In the genomic region with DNA sequence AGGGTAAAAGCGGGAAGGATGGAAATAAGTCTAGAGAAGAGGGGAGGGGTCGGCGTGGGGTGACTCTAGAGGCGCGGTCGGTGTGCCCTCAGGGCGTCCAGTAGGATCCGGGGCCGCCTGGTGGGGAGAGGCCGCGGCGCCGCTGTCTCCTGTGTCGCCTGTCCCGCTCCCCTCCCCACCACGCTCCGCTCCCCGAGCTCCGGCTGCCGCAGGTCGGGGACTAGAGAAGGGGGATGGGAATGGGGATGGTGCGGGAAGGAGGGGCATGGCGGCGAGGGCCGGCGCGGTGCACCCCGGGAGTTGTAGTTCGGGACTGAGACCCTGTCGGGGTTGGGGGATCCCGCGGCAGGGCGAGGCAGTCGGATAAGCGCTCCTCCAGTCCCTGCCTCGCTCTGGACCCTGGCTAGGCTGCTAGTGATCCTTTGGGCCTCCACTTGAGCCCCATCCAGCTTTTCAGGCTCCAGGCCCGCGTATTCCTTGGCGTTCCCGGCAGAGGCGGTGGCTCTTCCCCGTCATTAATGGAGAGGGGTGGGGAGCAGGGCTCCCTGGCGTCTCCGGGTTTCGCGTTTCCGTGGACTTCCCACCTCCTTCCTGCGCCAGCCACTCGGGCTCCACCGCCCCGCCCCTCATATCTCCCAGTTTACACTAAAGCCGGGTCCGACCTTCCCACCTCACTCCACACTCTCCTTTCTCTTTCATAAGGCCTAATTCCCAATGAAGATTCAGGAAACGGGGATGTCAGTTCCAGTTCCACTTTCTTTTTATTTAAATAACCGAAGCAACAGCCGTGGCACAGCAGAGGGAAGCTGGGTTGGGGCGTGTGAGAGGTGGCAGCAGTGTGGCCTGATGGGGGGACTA, we compare ENCODE assay signal across 8 cellular contexts. TPM values are rescaled to one million over a fixed set of nuclear protein-coding genes. Genes with fewer than 3 reads are reported as not detected.
DNase-seq lines count a peak whose midpoint lies in the region; ATAC-seq and TF ChIP-seq lines count a peak whose summit lies in the region.

A gene with protein sequence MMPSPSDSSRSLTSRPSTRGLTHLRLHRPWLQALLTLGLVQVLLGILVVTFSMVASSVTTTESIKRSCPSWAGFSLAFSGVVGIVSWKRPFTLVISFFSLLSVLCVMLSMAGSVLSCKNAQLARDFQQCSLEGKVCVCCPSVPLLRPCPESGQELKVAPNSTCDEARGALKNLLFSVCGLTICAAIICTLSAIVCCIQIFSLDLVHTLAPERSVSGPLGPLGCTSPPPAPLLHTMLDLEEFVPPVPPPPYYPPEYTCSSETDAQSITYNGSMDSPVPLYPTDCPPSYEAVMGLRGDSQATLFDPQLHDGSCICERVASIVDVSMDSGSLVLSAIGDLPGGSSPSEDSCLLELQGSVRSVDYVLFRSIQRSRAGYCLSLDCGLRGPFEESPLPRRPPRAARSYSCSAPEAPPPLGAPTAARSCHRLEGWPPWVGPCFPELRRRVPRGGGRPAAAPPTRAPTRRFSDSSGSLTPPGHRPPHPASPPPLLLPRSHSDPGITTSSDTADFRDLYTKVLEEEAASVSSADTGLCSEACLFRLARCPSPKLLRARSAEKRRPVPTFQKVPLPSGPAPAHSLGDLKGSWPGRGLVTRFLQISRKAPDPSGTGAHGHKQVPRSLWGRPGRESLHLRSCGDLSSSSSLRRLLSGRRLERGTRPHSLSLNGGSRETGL (minus strand): TSS at position 241 of the 858 bp plus-strand sequence. CDS start 606 bp downstream, outside the sequence.

- no peaks in the 10 kb centered on the region for H3K27me3 ChIP-seq in AG04450 (ENCODE audit: control insufficient read depth, insufficient read depth, low read length)
- H3K27me3 ChIP-seq in Peyer's patch = no peaks in the 10 kb centered on the region
- no peaks in the 10 kb centered on the region for H3K27me3 ChIP-seq in esophagus muscularis mucosa
- no peaks in the 10 kb centered on the region for H3K27me3 ChIP-seq in muscle layer of colon (ENCODE audit: control insufficient read depth in 1 of 2, insufficient read depth in 2 of 2, low read length in 2 of 2)

- peak; percentile 80 for ATAC-seq in stimulated activated memory B cell treated with anti-CD40 and anti-IgM and Interleukin-4, amounts not matched to agents 10 μg/mL and 1 μg/mL and 100 μg/mL, for 72 hours

- TF ChIP-seq EP300 in Ishikawa (IDR thresholded peaks at IDR 0.05; ENCODE audit: borderline replicate concordance) (no peak), esophagus muscularis mucosa (IDR thresholded peaks at IDR 0.05) (no peak)

- POLR2A ChIA-PET in AG04450 (lab: Yijun Ruan, JAX) = interaction anchor here (0.9 to 1.1 kb wide), 4 partner anchors 18 to 31 kb away, joined by 3 to 11 read pairs (median 3); a partner anchor contains a TSS

- H3K27me3 Mint-ChIP-seq in stimulated activated memory B cell treated with anti-CD40 and anti-IgM and Interleukin-4, amounts not matched to agents 10 μg/mL and 1 μg/mL and 100 μg/mL, for 72 hours = no peaks in the 10 kb centered on the region

- H3K9me3 ChIP-seq in AG04450 (ENCODE audit: control insufficient read depth, insufficient read depth, low read length) = no peaks in the 10 kb centered on the region; the same call in 1 of the 2 replicates
- H3K9me3 ChIP-seq in Peyer's patch = no peaks in the 10 kb centered on the region
- H3K9me3 ChIP-seq in esophagus muscularis mucosa = no peaks in the 10 kb centered on the region
- H3K9me3 ChIP-seq in muscle layer of colon (ENCODE audit: low read length) = no peaks in the 10 kb centered on the region

- H3K4me1 ChIP-seq in Peyer's patch (peaks cover 4 to 23% (median 14%) of the 10 kb centered on the region in 4 donors), esophagus muscularis mucosa (peaks cover 28 to 63% (median 46%) of the 10 kb centered on the region in 4 donors), muscle layer of colon (ENCODE audit: insufficient read depth, low read length) (peaks cover 40% of the 10 kb centered on the region)

- H3K9ac ChIP-seq in muscle layer of colon (ENCODE audit: low read length) = peak within 1 kb of the TSS; percentile 76

- 4% methylated on average over 26 of the region's 57 CpGs for WGBS in esophagus muscularis mucosa

- DNase-seq in AG04450 (ENCODE audit: low read depth, low spot score) (no peak), Peyer's patch (peak; percentile 78 to 93 (median 91)), activated T-helper 1 cell treated with Interleukin-2 at 50 U/mL for 16 hours (ENCODE audit: low read depth) (peak; percentile 52), esophagus muscularis mucosa (ENCODE audit: extremely low spot score) (peak; percentile 95)

- in situ Hi-C loops in GM18951 (cut with MboI; ENCODE audit: low sequenced_read_pairs, unreplicated experiment) = no loop called here

- H3K4me3 Mint-ChIP-seq in stimulated activated memory B cell treated with anti-CD40 and anti-IgM and Interleukin-4, amounts not matched to agents 10 μg/mL and 1 μg/mL and 100 μg/mL, for 72 hours = peak within 1 kb of the TSS; percentile 88

- peaks cover 0 to 24% (median 0%) of the 10 kb centered on the region in 3 donors for H3K36me3 ChIP-seq in Peyer's patch
- H3K36me3 ChIP-seq in esophagus muscularis mucosa = peaks cover 13 to 41% (median 33%) of the 10 kb centered on the region in 4 donors
- peaks cover 23% of the 10 kb centered on the region for H3K36me3 ChIP-seq in muscle layer of colon (ENCODE audit: insufficient read depth, low read length)

- H3K27ac Mint-ChIP-seq in stimulated activated memory B cell treated with anti-CD40 and anti-IgM and Interleukin-4, amounts not matched to agents 10 μg/mL and 1 μg/mL and 100 μg/mL, for 72 hours = peak within 1 kb of the TSS; percentile 81

- peaks cover 33% of the 10 kb centered on the region for H3K36me3 Mint-ChIP-seq in stimulated activated memory B cell treated with anti-CD40 and anti-IgM and Interleukin-4, amounts not matched to agents 10 μg/mL and 1 μg/mL and 100 μg/mL, for 72 hours

- peak; percentile 70 for TF ChIP-seq POLR2A in GM18951 (IDR thresholded peaks at IDR 0.05; ENCODE audit: extremely low read depth, insufficient read depth, insufficient read length)
- TF ChIP-seq POLR2A in Peyer's patch (IDR thresholded peaks at IDR 0.05) = peak; percentile 24 to 57
- peak; percentile 34 for TF ChIP-seq POLR2A in esophagus muscularis mucosa (IDR thresholded peaks at IDR 0.05; ENCODE audit: low read depth)

- intact Hi-C loops in esophagus muscularis mucosa (cut with DNase I) = no loop called here

- TF ChIP-seq CTCF in AG04450 (IDR thresholded peaks at IDR 0.05; ENCODE audit: low read depth, low read length) (no peak), Peyer's patch (IDR thresholded peaks at IDR 0.05) (no peak), esophagus muscularis mucosa (IDR thresholded peaks at IDR 0.05) (peak in 1 of 3 experiments; percentile 18)

- TF ChIP-seq RAD21 in Ishikawa (IDR thresholded peaks at IDR 0.05; ENCODE audit: low read depth) = no peak

- peak within 1 kb of the TSS; percentile 86 for H3K27ac ChIP-seq in AG04450 (ENCODE audit: low read depth, low read length)
- peak within 1 kb of the TSS; percentile 81 to 97 (median 89) for H3K27ac ChIP-seq in Peyer's patch
- H3K27ac ChIP-seq in esophagus muscularis mucosa (replicated peaks in 1 of 4) = peak within 1 kb of the TSS; percentile 97 to 98 (median 98)
- H3K27ac ChIP-seq in muscle layer of colon (ENCODE audit: low read depth, low read length) = peak within 1 kb of the TSS; percentile 84

- H3K4me3 ChIP-seq in AG04450 (ENCODE audit: low read depth, low read length) (peak within 1 kb of the TSS; percentile 77), Peyer's patch (peak within 1 kb of the TSS; percentile 68 to 93 (median 83)), esophagus muscularis mucosa (peak within 1 kb of the TSS; percentile 94 to 97 (median 96)), muscle layer of colon (ENCODE audit: low read depth in 1 of 2, low read length in 2 of 2) (peak within 1 kb of the TSS; percentile 63 to 66)

- CTCF ChIA-PET in AG04450 (lab: Charles Lee) = interaction anchor here (1.4 to 1.5 kb wide), 2 partner anchors 9 to 21 kb away, joined by 3 to 5 read pairs; no protein-coding TSS in a partner anchor

- peaks cover 50% of the 10 kb centered on the region for H3K4me1 Mint-ChIP-seq in stimulated activated memory B cell treated with anti-CD40 and anti-IgM and Interleukin-4, amounts not matched to agents 10 μg/mL and 1 μg/mL and 100 μg/mL, for 72 hours

- H3K9me3 Mint-ChIP-seq in stimulated activated memory B cell treated with anti-CD40 and anti-IgM and Interleukin-4, amounts not matched to agents 10 μg/mL and 1 μg/mL and 100 μg/mL, for 72 hours = no peaks in the 10 kb centered on the region

TF ChIP-seq in Ishikawa, 13 proteins besides CTCF, POLR2A, EP300 and RAD21 (continues in another document):
- peak; percentile 42 for TF ChIP-seq NFIC (IDR thresholded peaks at IDR 0.05)
- TF ChIP-seq FOXM1 (IDR thresholded peaks at IDR 0.05; ENCODE audit: borderline replicate concordance, low read depth) = no peak
- TF ChIP-seq TEAD4 (IDR thresholded peaks at IDR 0.05) = peak; percentile 49
- peak; percentile 9; the same call in 1 of the 2 replicates for TF ChIP-seq CREB1 (IDR thresholded peaks at IDR 0.05; ENCODE audit: low read depth)
- TF ChIP-seq, protein P1, sequence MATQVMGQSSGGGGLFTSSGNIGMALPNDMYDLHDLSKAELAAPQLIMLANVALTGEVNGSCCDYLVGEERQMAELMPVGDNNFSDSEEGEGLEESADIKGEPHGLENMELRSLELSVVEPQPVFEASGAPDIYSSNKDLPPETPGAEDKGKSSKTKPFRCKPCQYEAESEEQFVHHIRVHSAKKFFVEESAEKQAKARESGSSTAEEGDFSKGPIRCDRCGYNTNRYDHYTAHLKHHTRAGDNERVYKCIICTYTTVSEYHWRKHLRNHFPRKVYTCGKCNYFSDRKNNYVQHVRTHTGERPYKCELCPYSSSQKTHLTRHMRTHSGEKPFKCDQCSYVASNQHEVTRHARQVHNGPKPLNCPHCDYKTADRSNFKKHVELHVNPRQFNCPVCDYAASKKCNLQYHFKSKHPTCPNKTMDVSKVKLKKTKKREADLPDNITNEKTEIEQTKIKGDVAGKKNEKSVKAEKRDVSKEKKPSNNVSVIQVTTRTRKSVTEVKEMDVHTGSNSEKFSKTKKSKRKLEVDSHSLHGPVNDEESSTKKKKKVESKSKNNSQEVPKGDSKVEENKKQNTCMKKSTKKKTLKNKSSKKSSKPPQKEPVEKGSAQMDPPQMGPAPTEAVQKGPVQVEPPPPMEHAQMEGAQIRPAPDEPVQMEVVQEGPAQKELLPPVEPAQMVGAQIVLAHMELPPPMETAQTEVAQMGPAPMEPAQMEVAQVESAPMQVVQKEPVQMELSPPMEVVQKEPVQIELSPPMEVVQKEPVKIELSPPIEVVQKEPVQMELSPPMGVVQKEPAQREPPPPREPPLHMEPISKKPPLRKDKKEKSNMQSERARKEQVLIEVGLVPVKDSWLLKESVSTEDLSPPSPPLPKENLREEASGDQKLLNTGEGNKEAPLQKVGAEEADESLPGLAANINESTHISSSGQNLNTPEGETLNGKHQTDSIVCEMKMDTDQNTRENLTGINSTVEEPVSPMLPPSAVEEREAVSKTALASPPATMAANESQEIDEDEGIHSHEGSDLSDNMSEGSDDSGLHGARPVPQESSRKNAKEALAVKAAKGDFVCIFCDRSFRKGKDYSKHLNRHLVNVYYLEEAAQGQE (IDR thresholded peaks at IDR 0.05; ENCODE audit: low read depth) = no peak

RNA-seq across cellular contexts. Expression of the gene that starts here (rescaled TPM):
- polyA plus RNA-seq in AG04450 (2011; rRNA removed) = 10.2 and 12.3 TPM in 2 replicates
- 7.1 and 9.2 TPM in 2 replicates for polyA minus RNA-seq in AG04450 (2011; rRNA and poly(A)+ RNA removed)
- total RNA-seq in Peyer's patch (10 to 100 TPM in 3 of 4 donors, 1 to 10 TPM in 1; 5.8 to 20.7 (median 15.4) TPM), esophagus muscularis mucosa (10 to 100 TPM; 15.1 to 38.7 (median 22.6) TPM)
